ENCODE assay signal across 13 cellular contexts in the genomic region with DNA sequence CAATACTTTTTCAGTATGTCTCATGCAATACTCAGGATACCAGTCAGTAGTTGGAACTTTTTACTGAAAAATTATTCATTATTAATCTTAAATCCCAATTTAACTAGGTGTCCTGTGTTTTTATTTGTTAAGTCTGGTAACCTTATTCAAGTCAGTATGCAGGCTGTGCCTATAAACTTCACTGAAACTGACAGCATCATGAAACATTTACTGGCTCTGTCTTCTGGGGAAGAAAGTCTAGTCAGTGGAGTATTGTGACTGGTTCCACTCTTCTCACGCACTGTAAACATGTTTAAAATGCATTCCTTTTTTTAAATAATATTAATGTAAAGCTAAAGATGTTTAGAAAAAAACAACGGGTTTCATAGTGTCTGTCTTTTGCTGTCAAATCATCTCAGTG.
"Had no signal": no experiment of that assay in that cellular context is flagged by ENCODE, and none has a peak within 500 bp of the region (broad histone marks: within the 10 kb centered on the region; RNA-seq: fewer than 3 reads in every experiment).

No MANE protein-coding gene starts in this region.

- H3K27ac ChIP-seq: coronary artery, sigmoid colon, thoracic aorta, upper lobe of right lung had no signal

- H3K36me3 ChIP-seq: sigmoid colon, thoracic aorta, upper lobe of right lung had no signal

- ATAC-seq: activated CD4-positive, alpha-beta T cell treated with anti-CD3 and anti-CD28 coated beads for 36 hours; left ventricle myocardium superior; stimulated activated effector memory CD8-positive, alpha-beta T cell treated with anti-CD3 and anti-CD28 coated beads, Interleukin-12 subunit alpha, Interleukin-12 subunit beta, amount 100 ng/mL, for 72 hours; upper lobe of right lung had no signal

- H3K9me3 ChIP-seq: sigmoid colon, thoracic aorta, upper lobe of right lung had no signal

- H3K4me3 ChIP-seq: coronary artery, sigmoid colon, thoracic aorta, upper lobe of right lung had no signal

- H3K27me3 ChIP-seq: sigmoid colon, upper lobe of right lung had no signal

- DNase-seq: activated CD4-positive, alpha-beta memory T cell treated with anti-CD3 and anti-CD28 coated beads for 36 hours; activated CD4-positive, alpha-beta T cell treated with anti-CD3 and anti-CD28 coated beads for 36 hours; activated T-cell treated with anti-CD3 and anti-CD28 coated beads, Interleukin-2, amount 50 U/mL, for 24 hours; caudate nucleus; hippocampal formation; left ventricle myocardium superior; mesendoderm; sigmoid colon; T-helper 1 cell; upper lobe of right lung had no signal

- H3K4me1 ChIP-seq: upper lobe of right lung had no signal
